In the genomic region with DNA sequence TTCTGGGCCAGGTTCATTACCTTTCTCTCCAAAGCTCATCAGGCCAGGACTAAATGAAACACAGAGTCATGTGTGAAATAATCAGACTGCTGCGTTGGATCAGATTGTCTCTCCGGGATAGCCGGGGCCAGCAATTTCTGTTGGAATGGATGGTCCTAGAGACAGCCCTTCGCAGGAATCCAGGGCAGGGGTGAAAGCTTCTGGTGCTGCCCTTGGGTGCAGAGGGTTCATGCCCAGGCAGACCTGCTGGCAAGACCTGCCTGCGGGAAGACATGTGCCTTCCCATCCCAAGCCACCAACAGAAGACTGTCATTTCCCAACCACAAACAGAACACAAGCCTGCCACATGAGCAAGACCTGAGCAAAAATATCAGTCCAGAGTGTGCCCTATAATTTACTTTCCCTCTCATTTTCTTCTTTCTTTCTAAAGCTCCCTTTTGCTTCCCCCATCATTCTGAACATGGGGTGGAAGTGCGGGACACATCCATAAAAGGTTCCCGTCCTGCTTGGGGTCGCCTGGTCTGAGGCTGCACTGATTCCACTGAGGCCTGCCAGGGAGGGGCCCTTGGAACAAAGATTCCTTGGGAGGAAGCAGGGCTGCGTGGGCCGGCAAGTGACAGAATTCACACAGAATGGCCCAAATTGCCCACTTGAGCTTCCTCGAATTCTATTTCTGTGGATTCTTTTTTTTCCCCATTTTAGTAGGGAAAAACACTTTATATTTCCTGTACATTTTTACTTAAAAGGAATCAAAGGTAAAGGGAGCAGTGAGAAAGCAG, we compare ENCODE assay signal across 25 cellular contexts. TPM values are rescaled to one million over a fixed set of nuclear protein-coding genes. Genes with fewer than 3 reads are reported as not detected.
"Had no signal": no experiment of that assay in that cellular context is flagged by ENCODE, and none has a peak within 500 bp of the region (broad histone marks: within the 10 kb centered on the region; RNA-seq: fewer than 3 reads in every experiment).

No MANE protein-coding gene starts in this region.

- H3K4me2 ChIP-seq: hepatocyte had no signal

- H3K36me3 Mint-ChIP-seq: stimulated activated memory B cell treated with anti-CD40 and anti-IgM and Interleukin-4, amounts not matched to agents 10 μg/mL and 1 μg/mL and 100 μg/mL, for 72 hours had no signal

- H3K9me3 Mint-ChIP-seq: effector memory CD8-positive, alpha-beta T cell had no signal

- H3K4me3 ChIP-seq: gastrocnemius medialis, heart left ventricle, hepatocyte, left ventricle myocardium inferior, lower lobe of right lung, pancreas, prostate gland, right atrium auricular region, sigmoid colon, testis, tibial artery, upper lobe of left lung had no signal

- FAIRE-seq: pancreas had no signal

- H3K4me1 Mint-ChIP-seq: neural crest cell; stimulated activated memory B cell treated with anti-CD40 and anti-IgM and Interleukin-4, amounts not matched to agents 10 μg/mL and 1 μg/mL and 100 μg/mL, for 72 hours had no signal

- ATAC-seq: effector memory CD8-positive, alpha-beta T cell; esophagus mucosa; gastrocnemius medialis; heart left ventricle; left cardiac atrium; lower lobe of right lung; naive thymus-derived CD8-positive, alpha-beta T cell; stimulated activated memory B cell treated with anti-CD40 and anti-IgM and Interleukin-4, amounts not matched to agents 10 μg/mL and 1 μg/mL and 100 μg/mL, for 72 hours; stimulated activated naive CD8-positive, alpha-beta T cell treated with anti-CD3 and anti-CD28 coated beads, Interleukin-15, Interleukin-2, amounts not matched to agents 100 U/mL and 50 U/mL, for 24 hours had no signal

- H3K9me3 ChIP-seq: gastrocnemius medialis, left ventricle myocardium inferior, lower lobe of right lung, neutrophil, pancreas, prostate gland, right atrium auricular region, sigmoid colon, testis, tibial artery had no signal

- H3K27ac ChIP-seq: epithelial cell of prostate, gastrocnemius medialis, heart left ventricle, hepatocyte, left ventricle myocardium inferior, lower lobe of right lung, neutrophil, pancreas, prostate gland, right atrium auricular region, sigmoid colon, testis, tibial artery, upper lobe of left lung had no signal

- H3K27me3 ChIP-seq: gastrocnemius medialis, heart left ventricle, hepatocyte, pancreas, right atrium auricular region, sigmoid colon, testis, tibial artery, upper lobe of left lung had no signal

- H3K79me2 ChIP-seq: hepatocyte had no signal

- H3K4me1 ChIP-seq: lower lobe of right lung, pancreas, prostate gland, right atrium auricular region, sigmoid colon, testis, tibial artery, upper lobe of left lung had no signal

- H2AFZ ChIP-seq: hepatocyte had no signal

- DNase-seq: cortex of kidney; effector memory CD8-positive, alpha-beta T cell; gastrocnemius medialis; heart left ventricle; left cardiac atrium; left ventricle myocardium inferior; lower lobe of right lung; naive thymus-derived CD8-positive, alpha-beta T cell; pancreas; sigmoid colon; stimulated activated CD4-positive, alpha-beta T cell treated with anti-CD3 and anti-CD28 coated beads, Interleukin-4, amount 100 ng/mL, for 4 hours; stimulated activated naive CD8-positive, alpha-beta T cell treated with anti-CD3 and anti-CD28 coated beads, Interleukin-15, Interleukin-2, amounts not matched to agents 100 U/mL and 50 U/mL, for 24 hours; substantia nigra; testis; tibial artery had no signal

- H3K36me3 ChIP-seq: gastrocnemius medialis, heart left ventricle, left ventricle myocardium inferior, lower lobe of right lung, neutrophil, pancreas, prostate gland, right atrium auricular region, sigmoid colon, tibial artery, upper lobe of left lung had no signal

- H3K4me3 Mint-ChIP-seq: effector memory CD8-positive, alpha-beta T cell; naive thymus-derived CD8-positive, alpha-beta T cell; neural crest cell; stimulated activated memory B cell treated with anti-CD40 and anti-IgM and Interleukin-4, amounts not matched to agents 10 μg/mL and 1 μg/mL and 100 μg/mL, for 72 hours had no signal

- H3K27ac Mint-ChIP-seq: effector memory CD8-positive, alpha-beta T cell; stimulated activated memory B cell treated with anti-CD40 and anti-IgM and Interleukin-4, amounts not matched to agents 10 μg/mL and 1 μg/mL and 100 μg/mL, for 72 hours had no signal

RNA-seq across cellular contexts. Expression of gene UBE2QL1, which starts 57.3 kb away (rescaled TPM):
- total RNA-seq: esophagus mucosa; glomerular endothelial cell; lower lobe of right lung; naive thymus-derived CD8-positive, alpha-beta T cell had no signal
- polyA plus RNA-seq: hepatocyte; naive thymus-derived CD8-positive, alpha-beta T cell had no signal
